Comparison of ENCODE assay signal across 4 cellular contexts in the genomic region with DNA sequence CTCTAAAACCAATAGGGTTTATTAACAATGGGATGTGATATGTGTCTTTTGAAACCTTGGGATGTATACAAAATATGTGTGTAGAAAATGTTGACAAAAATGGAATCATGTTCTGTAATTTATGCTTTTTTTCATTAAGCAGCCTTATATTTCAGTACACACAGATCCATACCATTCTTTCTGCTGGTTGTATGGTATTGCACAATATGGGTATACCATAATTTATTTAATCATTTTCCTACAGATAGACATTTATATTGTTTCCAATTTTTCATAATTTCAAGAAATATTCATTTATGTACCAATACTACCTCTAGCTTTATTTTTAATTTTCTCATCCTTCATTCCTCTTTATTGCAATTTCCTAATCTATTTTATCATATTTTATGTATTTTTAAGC.
A peak's percentile ranks its signal among the peaks of the same experiment; 100 is the strongest.
TF ChIP-seq lines count a peak whose summit lies in the region.

No MANE protein-coding gene starts in this region.

TF ChIP-seq in HepG2, 621 proteins besides CTCF, POLR2A, EP300 and RAD21:
- TF ChIP-seq FUBP1 (CRISPR knock-in tag; IDR thresholded peaks at IDR 0.05; ENCODE audit: borderline replicate concordance) (no peak), ZSCAN25 (CRISPR knock-in tag; IDR thresholded peaks at IDR 0.05) (no peak), ZNF850 (CRISPR knock-in tag; conservative IDR thresholded peaks at IDR 0.05) (no peak), CEBPB (IDR thresholded peaks at IDR 0.05; ENCODE audit: borderline replicate concordance, low read depth, low read length) (peak; percentile 77; the same call in 1 of the 2 replicates), ZNF614 (CRISPR knock-in tag; IDR thresholded peaks at IDR 0.05; ENCODE audit: borderline replicate concordance) (no peak)

TF ChIP-seq in IMR-90, 13 proteins besides CTCF, POLR2A, EP300 and RAD21:
- no peak for TF ChIP-seq NFE2L2 (IDR thresholded peaks at IDR 0.05; ENCODE audit: low read depth, low read length)
- TF ChIP-seq CEBPB (IDR thresholded peaks at IDR 0.05; ENCODE audit: low read depth, low read length): peak; percentile 86

TF ChIP-seq in K562, 482 proteins besides CTCF, POLR2A, EP300 and RAD21:
- no peak for TF ChIP-seq ADNP (tag; IDR thresholded peaks at IDR 0.05)
- TF ChIP-seq CEBPB (tag; IDR thresholded peaks at IDR 0.05): peak; percentile 59
- TF ChIP-seq ZNF644 (tag; IDR thresholded peaks at IDR 0.05; ENCODE audit: low read depth): no peak
- TF ChIP-seq PRPF4 (IDR thresholded peaks at IDR 0.05; ENCODE audit: insufficient read depth, low read depth, low read length, poor library complexity, severe bottlenecking): no peak
- no peak for TF ChIP-seq CEBPG (CRISPR knock-in tag; IDR thresholded peaks at IDR 0.05)
- TF ChIP-seq CEBPG (tag; conservative IDR thresholded peaks at IDR 0.05 in 1 of 2, IDR thresholded peaks at IDR 0.05 in 1 of 2): peak; percentile 34 to 89; a peak in 3 of 4 replicates
- no peak for TF ChIP-seq RBM39 (optimal IDR thresholded peaks at IDR 0.05; ENCODE audit: low read depth, low read length)
- no peak for TF ChIP-seq THAP7 (CRISPR knock-in tag; IDR thresholded peaks at IDR 0.05)
- TF ChIP-seq MCM2 (IDR thresholded peaks at IDR 0.05; ENCODE audit: low read depth): no peak
- no peak for TF ChIP-seq ZNF551 (CRISPR knock-in tag; IDR thresholded peaks at IDR 0.05)
- TF ChIP-seq ETS1 (conservative IDR thresholded peaks at IDR 0.05; ENCODE audit: control insufficient read depth, low read depth, low read length): no peak
- no peak for TF ChIP-seq NFRKB (IDR thresholded peaks at IDR 0.05; ENCODE audit: low read depth)

TF ChIP-seq in H1, 55 proteins besides CTCF, POLR2A, EP300 and RAD21:
- no peak for TF ChIP-seq POU5F1 (IDR thresholded peaks at IDR 0.05; ENCODE audit: low read depth, low read length)
- TF ChIP-seq CEBPB (IDR thresholded peaks at IDR 0.05; ENCODE audit: low read depth, low read length): peak; percentile 50; the same call in 1 of the 2 replicates
